Comparison of ENCODE assay signal across 1 cellular context in the genomic region with DNA sequence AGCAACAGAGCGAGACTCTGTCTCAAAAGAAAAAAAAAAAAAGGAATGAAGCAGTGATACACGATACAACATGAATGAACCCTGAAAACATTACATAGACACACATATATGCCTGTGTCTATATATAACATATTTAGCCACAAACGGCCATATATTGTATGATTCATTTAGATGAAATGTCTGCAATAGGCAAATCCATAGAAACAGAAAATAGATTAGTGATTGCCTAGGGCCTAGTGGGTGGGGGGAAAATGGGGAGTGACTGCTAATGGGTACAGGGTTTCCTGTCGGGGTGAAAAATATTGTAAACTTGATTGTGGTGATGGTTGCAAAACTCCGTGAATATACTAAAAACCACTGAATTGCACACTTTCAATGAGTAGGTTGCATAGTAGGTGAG.
TF ChIP-seq lines count a peak whose summit lies in the region.

No MANE protein-coding gene starts in this region.

TF ChIP-seq in IMR-90, 13 proteins besides CTCF, POLR2A, EP300 and RAD21:
- TF ChIP-seq RFX5 (IDR thresholded peaks at IDR 0.05; ENCODE audit: low read depth, low read length): no peak
- TF ChIP-seq CEBPB (IDR thresholded peaks at IDR 0.05; ENCODE audit: low read depth, low read length): 0 out of 2 replicates have a peak, but pooled peaks have one; percentile 2
